17 cellular contexts compared by ENCODE assay signal in the genomic region with DNA sequence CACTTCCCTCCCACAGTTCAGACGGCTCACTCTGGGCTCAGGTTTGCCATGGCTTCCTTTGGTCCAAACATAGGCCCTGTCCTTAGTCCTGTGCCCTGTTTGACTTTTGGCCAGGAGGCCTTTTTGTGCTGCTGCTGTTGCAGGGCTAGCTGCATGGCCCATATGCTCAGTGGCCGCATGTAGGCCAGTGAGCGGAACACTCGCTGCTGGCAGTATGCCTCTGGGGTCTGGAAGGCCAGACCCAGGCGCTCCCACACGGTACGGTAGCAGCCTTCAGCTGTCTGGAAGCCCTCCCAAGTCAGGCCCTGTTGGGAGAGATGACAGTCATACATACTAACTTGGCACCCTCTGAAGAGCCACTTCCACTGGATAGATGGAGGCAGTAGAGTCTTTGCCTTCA. TPM values are rescaled to one million over a fixed set of nuclear protein-coding genes. Genes with fewer than 3 reads are reported as not detected.
DNase-seq lines count a peak whose midpoint lies in the region; ATAC-seq, FAIRE-seq and TF ChIP-seq lines count a peak whose summit lies in the region.
"Had no signal": no experiment of that assay in that cellular context is flagged by ENCODE, and none has a peak within 500 bp of the region (broad histone marks: within the 10 kb centered on the region; RNA-seq: fewer than 3 reads in every experiment).

No MANE protein-coding gene starts in this region.

- CTCF ChIA-PET in RWPE1 (lab: Yijun Ruan, JAX) = interaction anchor here (1.0 to 1.1 kb wide), 2 partner anchors 11 to 78 kb away, joined by 3 to 9 read pairs; no protein-coding TSS in a partner anchor

- no peaks in the 10 kb centered on the region for H3K9me3 Mint-ChIP-seq in H9

- H3K9me3 ChIP-seq in H9 (ENCODE audit: control insufficient read depth, low read depth, low read length) = no peaks in the 10 kb centered on the region
- H3K9me3 ChIP-seq in esophagus muscularis mucosa = no peaks in the 10 kb centered on the region
- H3K9me3 ChIP-seq in skeletal muscle tissue (ENCODE audit: control insufficient read depth in 3 of 3, low read length in 3 of 3) = no peaks in the 10 kb centered on the region

- peaks cover 9% of the 10 kb centered on the region in 2 experiments for H3K4me1 Mint-ChIP-seq in H9

- intact Hi-C loops in esophagus muscularis mucosa (cut with DNase I) = loop anchor here (5.0 kb wide), 1 partner anchor 130 kb away; a partner anchor contains a TSS

- peak overlapping the region in 2 of 3 experiments; percentile 36 to 62; a peak in 1 of 7 replicates for H3K27ac Mint-ChIP-seq in H9

- no peaks in the 10 kb centered on the region for H4K20me1 ChIP-seq in H9 (ENCODE audit: control insufficient read depth, insufficient read depth, insufficient read length)

- H3K79me2 ChIP-seq in H9 (ENCODE audit: insufficient read depth, low read length) = no peaks in the 10 kb centered on the region

- H3K27me3 ChIP-seq in H9 (ENCODE audit: insufficient read depth, low read length) (no peaks in the 10 kb centered on the region), esophagus muscularis mucosa (no peaks in the 10 kb centered on the region), skeletal muscle tissue (ENCODE audit: control insufficient read depth in 3 of 3, insufficient read depth in 3 of 3, low read length in 3 of 3) (no peaks in the 10 kb centered on the region)

- H2BK12ac ChIP-seq in H9 (ENCODE audit: insufficient read length, low read depth, low read length) = no peak overlapping the region

- no peak for TF ChIP-seq POLR2A in esophagus muscularis mucosa (IDR thresholded peaks at IDR 0.05; ENCODE audit: low read depth)
- no peak for TF ChIP-seq POLR2A in GM12892 (IDR thresholded peaks at IDR 0.05; ENCODE audit: low read depth, low read length)

- no peak overlapping the region for H3K23ac ChIP-seq in H9 (ENCODE audit: insufficient read length, low read depth, low read length)

- H3K4ac ChIP-seq in H9 (ENCODE audit: low read depth, low read length) = no peak overlapping the region

- POLR2A ChIA-PET in RWPE1 (lab: Yijun Ruan, JAX; ENCODE audit: low non-redundant PET) = no interaction called here

- no peaks in the 10 kb centered on the region for H3K79me1 ChIP-seq in H9 (ENCODE audit: insufficient read depth, low read depth, low read length, poor library complexity, severe bottlenecking)

- H2AFZ ChIP-seq in H9 (ENCODE audit: low read length) = no peak overlapping the region

- H3K4me3 ChIP-seq in esophagus muscularis mucosa (no peak overlapping the region), skeletal muscle tissue (ENCODE audit: low read length in 3 of 3) (no peak overlapping the region)

- no peak overlapping the region for H2AK5ac ChIP-seq in H9 (ENCODE audit: insufficient read length, low read length)

- no peak overlapping the region for H3K4me3 Mint-ChIP-seq in H9
- H3K4me3 Mint-ChIP-seq: CD14-positive monocyte had no signal

- H2BK20ac ChIP-seq in H9 (ENCODE audit: low read depth, low read length, poor library complexity, severe bottlenecking) = no peak overlapping the region

- no CpG with 5 or more reads among the region's 7 CpGs for WGBS in H9 (ENCODE audit: extremely low coverage, insufficient read length, low lambda C conversion rate)
- 70% methylated on average over 5 of the region's 7 CpGs for WGBS in esophagus muscularis mucosa

- no peak for FAIRE-seq in GM12892 (lab: Jason Lieb, UNC)
- FAIRE-seq: H54 had no signal

- DNase-seq in H9 = no peak
- no peak for DNase-seq in RWPE1 (ENCODE audit: low spot score)
- no peak for DNase-seq in esophagus muscularis mucosa (ENCODE audit: extremely low spot score)
- DNase-seq in NCI-H510A (lab: John Stamatoyannopoulos, UW) = no peak
- no peak for DNase-seq in GM12892 (ENCODE audit: insufficient read length)
- DNase-seq: DMS 273 treated with DMSO at 0.1 percent for 48 hours, DND-41, NCI-H1092 treated with DMSO at 0.1 percent for 48 hours, NCI-H1694, NCI-H2081 treated with DMSO at 0.1 percent for 48 hours, NCI-H774 had no signal

- H3K36me3 Mint-ChIP-seq in H9 (ENCODE audit: insufficient read depth in 1 of 3, low read depth in 3 of 3) = peaks cover 37 to 78% (median 70%) of the 10 kb centered on the region in 3 experiments

- H3K27ac ChIP-seq in H9 (ENCODE audit: insufficient read length, low read depth, low read length) (no peak overlapping the region), RWPE1 (peak overlapping the region; percentile 63), esophagus muscularis mucosa (replicated peaks in 1 of 4) (peak overlapping the region in 3 of 4 donors; percentile 46 to 99 (median 97)), skeletal muscle tissue (ENCODE audit: low read depth, low read length) (peak overlapping the region; percentile 6)

- no peak overlapping the region for H3K14ac ChIP-seq in H9 (ENCODE audit: insufficient read depth, low read length)

- peaks cover 4% of the 10 kb centered on the region for H3K23me2 ChIP-seq in H9 (ENCODE audit: insufficient read length, low read depth, low read length, poor library complexity, severe bottlenecking)

- no peak overlapping the region for H3K4me2 ChIP-seq in H9 (ENCODE audit: insufficient read depth, insufficient read length, low read length)

- no peak overlapping the region for H2BK5ac ChIP-seq in H9 (ENCODE audit: insufficient read length, low read length)

- H3K36me3 ChIP-seq in esophagus muscularis mucosa (peaks cover 69 to 79% (median 78%) of the 10 kb centered on the region in 4 donors), skeletal muscle tissue (ENCODE audit: control insufficient read depth in 3 of 3, insufficient read depth in 3 of 3, low read length in 3 of 3) (peaks cover 63 to 74% (median 73%) of the 10 kb centered on the region in 3 donors)

- no peak overlapping the region for H3K18ac ChIP-seq in H9 (ENCODE audit: insufficient read length, low read depth, low read length)

- H3K56ac ChIP-seq in H9 (ENCODE audit: insufficient read length, low read depth, low read length) = no peak overlapping the region

- TF ChIP-seq CTCF in H9 (conservative IDR thresholded peaks at IDR 0.05) (no peak), RWPE1 (conservative IDR thresholded peaks at IDR 0.05; ENCODE audit: low read depth) (no peak), esophagus muscularis mucosa (IDR thresholded peaks at IDR 0.05) (no peak)

- H3K4me1 ChIP-seq in H9 (ENCODE audit: insufficient read depth, low read length) (no peaks in the 10 kb centered on the region), esophagus muscularis mucosa (peaks cover 17 to 41% (median 35%) of the 10 kb centered on the region in 4 donors), skeletal muscle tissue (ENCODE audit: control insufficient read depth in 3 of 3, insufficient read depth in 3 of 3, low read length in 3 of 3) (peaks cover 9 to 16% (median 12%) of the 10 kb centered on the region in 3 donors)

- H3T11ph ChIP-seq in H9 (ENCODE audit: low read length) = no peak overlapping the region

- TF ChIP-seq EP300 in esophagus muscularis mucosa (IDR thresholded peaks at IDR 0.05) = no peak

- H4K5ac ChIP-seq in H9 (ENCODE audit: insufficient read length, low read depth, low read length) = no peak overlapping the region

- H3K9ac ChIP-seq in H9 (ENCODE audit: extremely low read depth, insufficient read length, low read length) (no peak overlapping the region), skeletal muscle tissue (ENCODE audit: low read depth in 1 of 3, low read length in 3 of 3) (peak overlapping the region in 1 of 3 donors; percentile 33)

- ATAC-seq in HG03439 (IDR thresholded peaks at IDR 0.05; ENCODE audit: unreplicated experiment) = no peak

- no peak overlapping the region for H2BK15ac ChIP-seq in H9 (ENCODE audit: low read depth, low read length)

- H3K27me3 Mint-ChIP-seq in H9 (ENCODE audit: low read depth) = no peaks in the 10 kb centered on the region; the same call in 1 of the 2 replicates

- H4K8ac ChIP-seq in H9 (replicated peaks; ENCODE audit: insufficient read length, low read depth, low read length) = no peak overlapping the region

- no peak overlapping the region for H4K91ac ChIP-seq in H9 (ENCODE audit: insufficient read length, low read depth, low read length)

- H2BK120ac ChIP-seq in H9 (ENCODE audit: low read depth, low read length, poor library complexity, severe bottlenecking) = no peak overlapping the region

RNA-seq across cellular contexts. Expression of a gene that starts 4.7 kb away (rescaled TPM):
- total RNA-seq in H9 (2021) = 26.9 and 27.3 TPM in 2 replicates
- total RNA-seq in esophagus muscularis mucosa = 10 to 100 TPM; 65.6 to 97.3 (median 85.4) TPM
- 20.9 TPM for total RNA-seq in skeletal muscle tissue
- 19.2 TPM for polyA plus RNA-seq in GM12892 (2012; ENCODE audit: missing spikeins)

RNA-seq across cellular contexts. Expression of a gene that starts 5.1 kb away (rescaled TPM):
- total RNA-seq in H9 (2021) (102 and 103 TPM in 2 replicates), esophagus muscularis mucosa (1,000 to 10,000 TPM in 3 of 4 donors, 100 to 1,000 TPM in 1; 934 to 1,435 (median 1,196) TPM), skeletal muscle tissue (90.8 TPM)
- 65.4 TPM for polyA plus RNA-seq in GM12892 (2012; ENCODE audit: missing spikeins)

RNA-seq across cellular contexts. Expression of a gene that starts 11.9 kb away (rescaled TPM):
- total RNA-seq in H9 (2021) (90.7 and 103 TPM in 2 replicates), esophagus muscularis mucosa (10 to 100 TPM; 44.0 to 67.8 (median 55.5) TPM), skeletal muscle tissue (31.3 TPM)
- polyA plus RNA-seq in GM12892 (2012; ENCODE audit: missing spikeins) = 28.3 TPM

RNA-seq across cellular contexts. Expression of a gene that starts 11.9 kb away (rescaled TPM):
- total RNA-seq in H9 (2021) (23.5 and 25.7 TPM in 2 replicates), esophagus muscularis mucosa (10 to 100 TPM; 22.0 to 31.8 (median 26.8) TPM), skeletal muscle tissue (7.8 TPM)
- polyA plus RNA-seq in GM12892 (2012; ENCODE audit: missing spikeins) = 6.3 TPM

RNA-seq across cellular contexts. Expression of a gene that starts 16.9 kb away (rescaled TPM):
- 0.83 and 0.97 TPM in 2 replicates for total RNA-seq in H9 (2021)
- total RNA-seq in esophagus muscularis mucosa = 1 to 10 TPM in 1 of 4 donors, not detected in 3; 1.3 TPM
- total RNA-seq in skeletal muscle tissue = not detected
- polyA plus RNA-seq in GM12892 (2012; ENCODE audit: missing spikeins) = not detected
- total RNA-seq: G401 had no signal
- polyA plus RNA-seq: AG04450, CD14-positive monocyte had no signal
